1 cellular context compared by ENCODE assay signal in genomic region chr14:73058224-73058922, GRCh38.
TF ChIP-seq lines count a peak whose summit lies in the region.

Gene RBM25 (plus strand): TSS chr14:73058534. CDS start chr14:73071642, 13,108 bp downstream.

TF ChIP-seq in HEK293, 187 proteins besides CTCF, POLR2A, EP300 and RAD21 (continued from another document and continues in another):
- TF ChIP-seq ZNF280C (tag by site-specific recombination; IDR thresholded peaks at IDR 0.05) = no peak
- no peak for TF ChIP-seq ZNF776 (tag by site-specific recombination; IDR thresholded peaks at IDR 0.05; ENCODE audit: borderline replicate concordance)
- TF ChIP-seq BCL6B (tag by site-specific recombination; IDR thresholded peaks at IDR 0.05) = no peak
- no peak for TF ChIP-seq ZNF140 (tag by site-specific recombination; IDR thresholded peaks at IDR 0.05)
- TF ChIP-seq IKZF3 (tag by site-specific recombination; IDR thresholded peaks at IDR 0.05) = no peak
- TF ChIP-seq ZNF112 (tag by site-specific recombination; IDR thresholded peaks at IDR 0.05) = no peak
- TF ChIP-seq ZNF433 (tag by site-specific recombination; IDR thresholded peaks at IDR 0.05; ENCODE audit: low read depth) = no peak
- no peak for TF ChIP-seq ZNF423 (tag by site-specific recombination; IDR thresholded peaks at IDR 0.05)
- peak; percentile 87 for TF ChIP-seq ZBTB17 (tag by site-specific recombination; IDR thresholded peaks at IDR 0.05)
- TF ChIP-seq INSM2 (tag by site-specific recombination; IDR thresholded peaks at IDR 0.05) = no peak
- peak; percentile 33; the same call in 1 of the 2 replicates for TF ChIP-seq ZNF843 (tag by site-specific recombination; IDR thresholded peaks at IDR 0.05)
- TF ChIP-seq GFI1B (tag by site-specific recombination; IDR thresholded peaks at IDR 0.05) = no peak
- no peak for TF ChIP-seq KLF17 (tag by site-specific recombination; IDR thresholded peaks at IDR 0.05)
- TF ChIP-seq ZEB2 (tag by site-specific recombination; IDR thresholded peaks at IDR 0.05) = peak; percentile 80
- no peak for TF ChIP-seq PRDM4 (tag by site-specific recombination; IDR thresholded peaks at IDR 0.05)
- TF ChIP-seq ZSCAN30 (tag by site-specific recombination; IDR thresholded peaks at IDR 0.05) = peak; percentile 36; the same call in 1 of the 2 replicates
- TF ChIP-seq OVOL3 (tag by site-specific recombination; IDR thresholded peaks at IDR 0.05) = no peak
- TF ChIP-seq ZNF274 (IDR thresholded peaks at IDR 0.05; ENCODE audit: low read length) = no peak
- TF ChIP-seq ZNF274 (tag by site-specific recombination; IDR thresholded peaks at IDR 0.05; ENCODE audit: borderline replicate concordance) = no peak
- no peak for TF ChIP-seq ELK4 (IDR thresholded peaks at IDR 0.05; ENCODE audit: borderline replicate concordance, low read depth, low read length)
- TF ChIP-seq ZNF214 (tag by site-specific recombination; IDR thresholded peaks at IDR 0.05; ENCODE audit: borderline replicate concordance) = no peak
- no peak for TF ChIP-seq PATZ1 (tag by site-specific recombination; IDR thresholded peaks at IDR 0.05)
- peak; percentile 71 for TF ChIP-seq ZXDB (tag by site-specific recombination; IDR thresholded peaks at IDR 0.05)
- TF ChIP-seq ZNF341 (tag by site-specific recombination; IDR thresholded peaks at IDR 0.05; ENCODE audit: low read depth) = peak; percentile 54; the same call in 1 of the 2 replicates
- no peak for TF ChIP-seq ZNF768 (tag by site-specific recombination; IDR thresholded peaks at IDR 0.05)
- TF ChIP-seq KLF9 (tag by site-specific recombination; IDR thresholded peaks at IDR 0.05; ENCODE audit: low read depth) = peak; percentile 55; the same call in 1 of the 2 replicates
- no peak for TF ChIP-seq ZNF19 (tag by site-specific recombination; IDR thresholded peaks at IDR 0.05; ENCODE audit: low read depth)
- no peak for TF ChIP-seq ZSCAN4 (tag by site-specific recombination; IDR thresholded peaks at IDR 0.05)
- no peak for TF ChIP-seq ZNF529 (tag by site-specific recombination; IDR thresholded peaks at IDR 0.05; ENCODE audit: insufficient replicate concordance)
- peak; percentile 89 for TF ChIP-seq YY1 (tag by site-specific recombination; IDR thresholded peaks at IDR 0.05)
- no peak for TF ChIP-seq ZNF146 (tag by site-specific recombination; IDR thresholded peaks at IDR 0.05)
- TF ChIP-seq MYNN (tag by site-specific recombination; IDR thresholded peaks at IDR 0.05; ENCODE audit: borderline replicate concordance) = no peak
- no peak for TF ChIP-seq ZNF791 (tag by site-specific recombination; IDR thresholded peaks at IDR 0.05)
- no peak for TF ChIP-seq ZNF394 (tag by site-specific recombination; IDR thresholded peaks at IDR 0.05; ENCODE audit: borderline replicate concordance)
- TF ChIP-seq ZBTB7A (tag by site-specific recombination; IDR thresholded peaks at IDR 0.05; ENCODE audit: low read depth) = no peak
- no peak for TF ChIP-seq ZNF677 (tag by site-specific recombination; IDR thresholded peaks at IDR 0.05)
- TF ChIP-seq GLIS1 (tag by site-specific recombination; IDR thresholded peaks at IDR 0.05) = peak; percentile 26; the same call in 1 of the 2 replicates
- TF ChIP-seq PRDM10 (tag by site-specific recombination; IDR thresholded peaks at IDR 0.05) = peak; percentile 63; the same call in 1 of the 2 replicates
- TF ChIP-seq ZNF626 (tag by site-specific recombination; IDR thresholded peaks at IDR 0.05) = no peak
- TF ChIP-seq ZNF704 (tag by site-specific recombination; IDR thresholded peaks at IDR 0.05) = no peak
- peak; percentile 76 for TF ChIP-seq TRIM28 (IDR thresholded peaks at IDR 0.05; ENCODE audit: borderline replicate concordance, low read length)
- no peak for TF ChIP-seq KLF1 (tag by site-specific recombination; IDR thresholded peaks at IDR 0.05)
- peak; percentile 80 for TF ChIP-seq ZNF639 (tag by site-specific recombination; IDR thresholded peaks at IDR 0.05)
